1 cellular context compared by ENCODE assay signal in genomic region chr10:90087197-90088007, GRCh38.
TF ChIP-seq lines count a peak whose summit lies in the region.

No MANE protein-coding gene starts in this region.

TF ChIP-seq in SK-N-SH treated with all-trans-retinoic acid at 6 μM for 48 hours, 23 proteins besides CTCF, POLR2A, EP300 and RAD21 (continued from another document):
- TF ChIP-seq CSRNP3 (CRISPR knock-in tag; IDR thresholded peaks at IDR 0.05) (no peak), ZNF8 (CRISPR knock-in tag; IDR thresholded peaks at IDR 0.05) (no peak), ESRRG (CRISPR knock-in tag; IDR thresholded peaks at IDR 0.05) (no peak), ZNF565 (CRISPR knock-in tag; conservative IDR thresholded peaks at IDR 0.05; ENCODE audit: low read depth) (no peak), CREB5 (CRISPR knock-in tag; IDR thresholded peaks at IDR 0.05; ENCODE audit: low read depth) (no peak), POU6F1 (CRISPR knock-in tag; IDR thresholded peaks at IDR 0.05; ENCODE audit: borderline replicate concordance, low read depth) (no peak)
TF ChIP-seq in SK-N-SH treated with all-trans-retinoic acid at 6 μM for 48 hours: peak in this region for 0.
